ENCODE assay signal across 8 cellular contexts in the genomic region with DNA sequence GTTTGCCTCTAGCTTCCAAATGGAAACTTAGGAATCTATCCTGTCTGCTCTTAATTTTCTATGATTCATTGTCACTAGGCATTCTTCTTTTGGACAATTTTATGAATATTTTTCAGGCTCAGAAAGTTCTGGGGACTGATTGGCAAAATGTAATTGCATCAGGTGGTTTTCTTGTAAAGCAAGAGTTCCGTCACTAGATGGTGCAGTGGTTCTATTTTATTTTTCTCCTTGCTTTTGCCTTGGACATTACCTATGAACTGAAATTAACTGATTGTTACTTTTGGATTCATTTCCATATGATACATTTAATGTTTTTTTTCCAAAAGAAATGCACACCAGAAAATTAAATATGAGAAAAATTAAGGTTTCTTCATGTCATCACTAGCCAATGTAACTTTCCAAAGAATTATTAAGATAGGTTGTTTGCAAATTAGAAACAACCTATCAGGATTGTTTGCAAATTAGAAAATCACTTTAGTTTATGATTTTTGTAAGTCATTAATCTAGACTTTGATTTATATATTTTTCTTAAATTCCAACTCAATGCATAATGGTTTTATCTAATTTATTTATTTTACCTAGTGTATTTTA. TPM values are rescaled to one million over a fixed set of nuclear protein-coding genes. Genes with fewer than 3 reads are reported as not detected.
DNase-seq lines count a peak whose midpoint lies in the region; ATAC-seq and TF ChIP-seq lines count a peak whose summit lies in the region.

No MANE protein-coding gene starts in this region.

- H3K36me3 ChIP-seq in DOHH2 (ENCODE audit: control insufficient read depth, low read length): no peaks in the 10 kb centered on the region
- H3K36me3 ChIP-seq in IMR-90 (ENCODE audit: control insufficient read depth, insufficient read depth, low read length): no peaks in the 10 kb centered on the region
- H3K36me3 ChIP-seq in gastroesophageal sphincter: no peaks in the 10 kb centered on the region
- H3K36me3 ChIP-seq in suprapubic skin: no peaks in the 10 kb centered on the region

- H3K9ac ChIP-seq in IMR-90 (ENCODE audit: low read depth, low read length): no peak overlapping the region

- peak overlapping the region; percentile 85; the same call in 1 of the 2 replicates for H3K56ac ChIP-seq in IMR-90 (ENCODE audit: extremely low read depth, insufficient read depth, low read length)

- BruUV-seq in IMR-90 (replicated peaks; lab: Mats Ljungman, UMichigan): no TSS peak

- H4K20me1 ChIP-seq in DOHH2 (ENCODE audit: control insufficient read depth, insufficient read depth, low read depth, low read length): no peaks in the 10 kb centered on the region
- no peaks in the 10 kb centered on the region for H4K20me1 ChIP-seq in IMR-90 (ENCODE audit: insufficient read depth, low read length)

- H4K5ac ChIP-seq in IMR-90 (ENCODE audit: low read depth, low read length): peak overlapping the region; percentile 33; the same call in 1 of the 2 replicates

- H3K79me2 ChIP-seq in DOHH2 (ENCODE audit: control insufficient read depth, low read length): no peaks in the 10 kb centered on the region

- H3K4me3 ChIP-seq in DOHH2 (ENCODE audit: low read length) (no peak overlapping the region), IMR-90 (ENCODE audit: insufficient read depth, low read depth, low read length) (no peak overlapping the region), gastroesophageal sphincter (no peak overlapping the region), suprapubic skin (no peak overlapping the region)

- TF ChIP-seq CTCF in DOHH2 (IDR thresholded peaks at IDR 0.05; ENCODE audit: low read depth, low read length, poor library complexity, severe bottlenecking) (peak; percentile 67), IMR-90 (conservative IDR thresholded peaks at IDR 0.05; ENCODE audit: low read depth, low read length) (peak; percentile 82), gastroesophageal sphincter (IDR thresholded peaks at IDR 0.05) (peak; percentile 33 to 65 (median 58)), suprapubic skin (IDR thresholded peaks at IDR 0.05) (peak; percentile 36 to 45)

- ATAC-seq in IMR-90 (ENCODE audit: low read depth) (peak; percentile 44), gastroesophageal sphincter (no peak), GM18519 (IDR thresholded peaks at IDR 0.05; ENCODE audit: low FRiP score, unreplicated experiment) (no peak)

- H3K9me3 ChIP-seq in DOHH2 (ENCODE audit: control insufficient read depth, insufficient read depth, low read length) (no peaks in the 10 kb centered on the region), IMR-90 (ENCODE audit: control insufficient read depth, insufficient read depth, low read length) (no peaks in the 10 kb centered on the region), gastroesophageal sphincter (no peaks in the 10 kb centered on the region), suprapubic skin (no peaks in the 10 kb centered on the region)

- H3K4me2 ChIP-seq in DOHH2 (ENCODE audit: low read length) (no peak overlapping the region), IMR-90 (ENCODE audit: low read depth, low read length) (no peak overlapping the region)

- CTCF ChIA-PET in IMR-90 (lab: Yijun Ruan, JAX): interaction anchor here (0.8 to 1.5 kb wide), 5 partner anchors 11 to 1020 kb away, joined by 3 to 6 read pairs (median 4); partner anchors contain the start of gene EDN1

- POLR2A ChIA-PET in IMR-90 (lab: Charles Lee; ENCODE audit: unreplicated experiment): no interaction called here

- WGBS in IMR-90 (ENCODE audit: extremely low coverage in 2 of 2, insufficient read length in 1 of 2), 2 experiments: no CpG with 5 or more reads among the region's 1 CpG
- 13 to 33% methylated on average over 1 of the region's 1 CpG for WGBS in gastroesophageal sphincter (ENCODE audit: low coverage in 1 of 2), 2 donors
- WGBS in suprapubic skin: 19% methylated on average over 1 of the region's 1 CpG

- H3K27me3 ChIP-seq in DOHH2 (ENCODE audit: control insufficient read depth, low read length) (no peaks in the 10 kb centered on the region), IMR-90 (ENCODE audit: control insufficient read depth, insufficient read depth, low read length) (no peaks in the 10 kb centered on the region), gastroesophageal sphincter (no peaks in the 10 kb centered on the region), suprapubic skin (no peaks in the 10 kb centered on the region)

- H3K4me1 ChIP-seq in DOHH2 (ENCODE audit: control insufficient read depth, low read length) (no peaks in the 10 kb centered on the region), IMR-90 (ENCODE audit: control insufficient read depth, insufficient read depth, low read length) (peaks cover 13% of the 10 kb centered on the region), gastroesophageal sphincter (peaks cover 0 to 19% (median 0%) of the 10 kb centered on the region in 3 donors), suprapubic skin (no peaks in the 10 kb centered on the region)

- 0 out of 2 replicates have a peak, but pooled peaks cover 4% of the 10 kb centered on the region for H3K9me1 ChIP-seq in IMR-90 (ENCODE audit: insufficient read depth, low read length)

- peak overlapping the region; percentile 84 for H2BK5ac ChIP-seq in IMR-90 (ENCODE audit: low read depth, low read length, poor library complexity, severe bottlenecking)

- no peak overlapping the region for H3K23ac ChIP-seq in IMR-90 (ENCODE audit: low read depth, low read length)

- H2AK5ac ChIP-seq in IMR-90 (ENCODE audit: low read depth, low read length): no peak overlapping the region

- dilution Hi-C loops in IMR-90 (cut with HindIII; ENCODE audit: low sequenced_read_pairs, unreplicated experiment): no loop called here

- peak overlapping the region; percentile 55; the same call in 1 of the 2 replicates for H3K4ac ChIP-seq in IMR-90 (ENCODE audit: low read depth, low read length)

- no peaks in the 10 kb centered on the region for H3F3A ChIP-seq in DOHH2 (ENCODE audit: control insufficient read depth, insufficient read depth)

- H3K27ac ChIP-seq in DOHH2 (ENCODE audit: low read depth, low read length) (no peak overlapping the region), IMR-90 (ENCODE audit: insufficient read depth, low read length) (peak overlapping the region; percentile 62; the same call in 1 of the 2 replicates), gastroesophageal sphincter (no peak overlapping the region), suprapubic skin (no peak overlapping the region)

- H2BK120ac ChIP-seq in IMR-90 (ENCODE audit: low read depth, low read length): peak overlapping the region; percentile 96

- peak overlapping the region; percentile 24 to 68; a peak in 1 of 4 replicates for H4K8ac ChIP-seq in IMR-90 (ENCODE audit: low read depth in 2 of 2, low read length in 2 of 2)

- TF ChIP-seq POLR2A in IMR-90 (IDR thresholded peaks at IDR 0.05; ENCODE audit: low read depth, low read length) (no peak), gastroesophageal sphincter (IDR thresholded peaks at IDR 0.05) (no peak), suprapubic skin (IDR thresholded peaks at IDR 0.05) (no peak)

- no peak overlapping the region for H2AK9ac ChIP-seq in IMR-90 (replicated peaks; ENCODE audit: low read depth, low read length, poor library complexity)

- intact Hi-C loops in IMR-90 (cut with micrococcal nuclease): loop anchor here (1.0 to 5.0 kb wide), 11 partner anchors 29 to 1020 kb away; no protein-coding TSS in a partner anchor

- H2BK15ac ChIP-seq in IMR-90 (ENCODE audit: low read depth, low read length): peak overlapping the region; percentile 93; the same call in 2 of the 3 replicates

- H2BK20ac ChIP-seq in IMR-90 (ENCODE audit: low read depth, low read length): peak overlapping the region; percentile 82

- in situ Hi-C loops in IMR-90 (cut with MboI; ENCODE audit: low sequenced_read_pairs): loop anchor here (5.0 to 10.0 kb wide), 5 partner anchors 67 to 1022 kb away; partner anchors contain the start of gene HIVEP1

- no peak overlapping the region for H3K14ac ChIP-seq in IMR-90 (replicated peaks; ENCODE audit: low read depth, low read length)

- peak overlapping the region; percentile 53 for H4K91ac ChIP-seq in IMR-90 (ENCODE audit: insufficient read depth, low read depth, low read length)

- no peak for TF ChIP-seq EP300 in gastroesophageal sphincter (IDR thresholded peaks at IDR 0.05)
- TF ChIP-seq EP300 in suprapubic skin (IDR thresholded peaks at IDR 0.05): no peak

- peaks cover 0 to 8% of the 10 kb centered on the region in 2 experiments; a peak in 2 of 4 replicates for H3K79me1 ChIP-seq in IMR-90 (ENCODE audit: low read depth in 1 of 2, low read length in 2 of 2)

- peak; percentile 85 for TF ChIP-seq RAD21 in IMR-90 (IDR thresholded peaks at IDR 0.05; ENCODE audit: low read length)

- H3K18ac ChIP-seq in IMR-90 (ENCODE audit: low read depth, low read length): peak overlapping the region; percentile 63

- DNase-seq in IMR-90: peak; percentile 79
- peak; percentile 31 for DNase-seq in SK-N-DZ (ENCODE audit: low spot score)
- DNase-seq in suprapubic skin (ENCODE audit: low spot score in 2 of 2): no peak
- DNase-seq in ureter (ENCODE audit: low spot score): no peak
- no peak for DNase-seq in cerebellar nuclear complex (lab: John Stamatoyannopoulos, UW)

- no peaks in the 10 kb centered on the region for H3K9me2 ChIP-seq in DOHH2 (replicated peaks; ENCODE audit: control insufficient read depth, low read length)

- no peak overlapping the region for H2AFZ ChIP-seq in IMR-90 (replicated peaks; ENCODE audit: low read length, poor library complexity)

TF ChIP-seq in IMR-90, 13 proteins besides CTCF, POLR2A, EP300 and RAD21:
- TF ChIP-seq CEBPB (IDR thresholded peaks at IDR 0.05; ENCODE audit: low read depth, low read length): peak; percentile 59
- peak; percentile 79 for TF ChIP-seq SMC3 (IDR thresholded peaks at IDR 0.05; ENCODE audit: low read depth, low read length)
- TF ChIP-seq, protein P1, sequence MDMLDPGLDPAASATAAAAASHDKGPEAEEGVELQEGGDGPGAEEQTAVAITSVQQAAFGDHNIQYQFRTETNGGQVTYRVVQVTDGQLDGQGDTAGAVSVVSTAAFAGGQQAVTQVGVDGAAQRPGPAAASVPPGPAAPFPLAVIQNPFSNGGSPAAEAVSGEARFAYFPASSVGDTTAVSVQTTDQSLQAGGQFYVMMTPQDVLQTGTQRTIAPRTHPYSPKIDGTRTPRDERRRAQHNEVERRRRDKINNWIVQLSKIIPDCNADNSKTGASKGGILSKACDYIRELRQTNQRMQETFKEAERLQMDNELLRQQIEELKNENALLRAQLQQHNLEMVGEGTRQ (IDR thresholded peaks at IDR 0.05; ENCODE audit: low read depth, low read length): no peak; the same call in 1 of the 2 replicates
- TF ChIP-seq FOS (IDR thresholded peaks at IDR 0.05; ENCODE audit: low read depth, low read length): no peak

RNA-seq across cellular contexts. Expression of gene TMEM170B, which starts 48.0 kb away (rescaled TPM):
- total RNA-seq in IMR-90 (2012; rRNA removed) (0.18 and 0.28 TPM in 2 replicates), gastroesophageal sphincter (1 to 10 TPM; 8.0 to 8.6 (median 8.3) TPM), suprapubic skin (1 to 10 TPM; 1.1 to 1.7 (median 1.2) TPM), ureter (2.9 TPM)
- 0.07 and 0.10 TPM in 2 replicates for polyA plus RNA-seq in IMR-90 (2012; rRNA removed)
- 0.02 TPM in 1 of 2 replicates, not detected in the other for polyA plus RNA-seq in IMR-90 (2012; cell fraction: cytosol; rRNA removed)
- 0.01 and 0.09 TPM in 2 replicates for polyA plus RNA-seq in IMR-90 (2012; cell fraction: nucleus; rRNA removed; ENCODE audit: low replicate concordance)
- 10.7 and 11.3 TPM in 2 replicates for polyA plus RNA-seq in SK-N-DZ (2014; cell fraction: cytosol; rRNA removed)
- polyA plus RNA-seq in SK-N-DZ (2014; cell fraction: nucleus; rRNA removed): 5.8 and 7.6 TPM in 2 replicates

Comparison
In these comparisons a context has a peak if more than half of its experiments do, and no peak if none do; other contexts are left out.
1. DNase-seq: peak in IMR-90 (single experiment) and SK-N-DZ (single experiment); none in suprapubic skin (0 of 2), ureter (single experiment) and cerebellar nuclear complex (0 of 2).
2. Peak in every context shown above with its lines, with median percentiles within 50 percentile points of each other: CTCF ChIP-seq.